In the genomic region with DNA sequence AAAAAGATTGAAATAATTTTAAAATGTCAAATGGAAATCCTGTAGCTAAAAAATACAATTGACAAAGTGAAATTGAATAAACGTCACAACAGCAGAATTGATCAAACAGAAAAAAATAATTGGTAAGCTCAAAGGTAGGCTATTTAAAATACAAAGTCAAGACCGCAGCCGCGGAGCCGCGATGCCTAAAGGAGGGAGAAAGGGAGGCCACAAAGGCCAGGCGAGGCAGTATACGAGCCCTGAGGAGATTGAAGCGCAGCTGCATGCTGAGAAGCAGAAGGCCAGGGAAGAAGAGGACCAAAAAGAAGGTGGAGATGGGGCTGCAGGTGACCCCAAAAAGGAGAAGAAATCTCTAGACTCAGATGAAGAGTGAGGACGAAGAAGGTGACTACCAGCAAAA, we compare ENCODE assay signal across 23 cellular contexts.
DNase-seq lines count a peak whose midpoint lies in the region; ATAC-seq, FAIRE-seq and TF ChIP-seq lines count a peak whose summit lies in the region.
"Had no signal": no experiment of that assay in that cellular context is flagged by ENCODE, and none has a peak within 500 bp of the region (broad histone marks: within the 10 kb centered on the region; RNA-seq: fewer than 3 reads in every experiment).

No MANE protein-coding gene starts in this region.

- POLR2A ChIA-PET in HepG2 (lab: Yijun Ruan, JAX), result no interaction called here

- H3K36me3 Mint-ChIP-seq in astrocyte (ENCODE audit: low read depth, unreplicated experiment) (peaks cover 2% of the 10 kb centered on the region), endothelial cell (ENCODE audit: low read depth, unreplicated experiment) (peaks cover 15% of the 10 kb centered on the region), nephron progenitor cell (ENCODE audit: low read depth) (no peaks in the 10 kb centered on the region)
- no peaks in the 10 kb centered on the region for H3K36me3 Mint-ChIP-seq in activated naive CD4-positive, alpha-beta T cell treated with anti-CD3 and anti-CD28 coated beads for 36 hours (ENCODE audit: low read depth)
- H3K36me3 Mint-ChIP-seq: CD8-positive, alpha-beta T cell had no signal

- WGBS in spleen, 5 donors, result 86 to 93% (median 90%) methylated on average over 10 of the region's 10 CpGs
- WGBS in HepG2 (ENCODE audit: low lambda C conversion rate), result 52% methylated on average over 10 of the region's 10 CpGs

- H3K4me3 ChIP-seq in astrocyte (ENCODE audit: insufficient read depth, low read depth, low read length) (no peak overlapping the region), spleen (no peak overlapping the region), HepG2 (replicated peaks in 1 of 3; ENCODE audit: insufficient read depth in 1 of 3, low read depth in 2 of 3, low read length in 3 of 3) (no peak overlapping the region)
- H3K4me3 ChIP-seq: A549; BLaER1 treated with 17β-estradiol and CSF1 and Interleukin-3, amounts not matched to agents 10 nM and 100 nM had no signal

- H3K4me3 Mint-ChIP-seq in astrocyte (ENCODE audit: unreplicated experiment) (no peak overlapping the region), endothelial cell (ENCODE audit: unreplicated experiment) (peak overlapping the region; percentile 7), nephron progenitor cell (no peak overlapping the region)
- no peak overlapping the region for H3K4me3 Mint-ChIP-seq in activated naive CD4-positive, alpha-beta T cell treated with anti-CD3 and anti-CD28 coated beads for 36 hours
- H3K4me3 Mint-ChIP-seq: B cell; CD4-positive, alpha-beta T cell; CD8-positive, alpha-beta T cell had no signal

- no peak for TF ChIP-seq CTCF in astrocyte (IDR thresholded peaks at IDR 0.05; ENCODE audit: insufficient read depth, low read depth, low read length)
- TF ChIP-seq CTCF in endothelial cell (IDR thresholded peaks at IDR 0.05; ENCODE audit: unreplicated experiment), result no peak
- no peak for TF ChIP-seq CTCF in nephron progenitor cell (IDR thresholded peaks at IDR 0.05)
- no peak for TF ChIP-seq CTCF in spleen (IDR thresholded peaks at IDR 0.05 in 8 of 11, conservative IDR thresholded peaks at IDR 0.05 in 3 of 11)
- no peak for TF ChIP-seq CTCF in HepG2 (CRISPR knock-in tag; IDR thresholded peaks at IDR 0.05)

- H4K20me1 ChIP-seq in astrocyte (ENCODE audit: insufficient read depth, low read length), result no peaks in the 10 kb centered on the region
- H4K20me1 ChIP-seq in HepG2 (ENCODE audit: insufficient read depth, low read length), result no peaks in the 10 kb centered on the region
- H4K20me1 ChIP-seq: BLaER1 treated with 17β-estradiol and CSF1 and Interleukin-3, amounts not matched to agents 10 nM and 100 nM had no signal

- H3K27ac ChIP-seq in astrocyte (ENCODE audit: low read depth, low read length), result no peak overlapping the region
- no peak overlapping the region for H3K27ac ChIP-seq in spleen
- H3K27ac ChIP-seq in HepG2 (ENCODE audit: extremely low read length, insufficient read depth, low read length), result no peak overlapping the region
- H3K27ac ChIP-seq: 22Rv1; A549; BLaER1 treated with 17β-estradiol and CSF1 and Interleukin-3, amounts not matched to agents 10 nM and 100 nM; C4-2B had no signal

- BruUV-seq in HepG2 (replicated peaks; lab: Mats Ljungman, UMichigan), result no TSS peak

- in situ Hi-C loops in HepG2 (cut with HindIII; ENCODE audit: extremely low pct_ligation_motif_present, low pct_unique_long_range_greater_than_20kb), result no loop called here

- H3K4me1 ChIP-seq in astrocyte (ENCODE audit: insufficient read depth, low read length), result no peaks in the 10 kb centered on the region
- no peaks in the 10 kb centered on the region for H3K4me1 ChIP-seq in spleen
- no peaks in the 10 kb centered on the region for H3K4me1 ChIP-seq in HepG2 (ENCODE audit: insufficient read depth, low read length)
- H3K4me1 ChIP-seq: A549; BLaER1 treated with 17β-estradiol and CSF1 and Interleukin-3, amounts not matched to agents 10 nM and 100 nM; Caco-2 had no signal

- DNase-seq in astrocyte (ENCODE audit: low read depth), result no peak
- no peak for DNase-seq in endothelial cell (ENCODE audit: low spot score)
- DNase-seq in nephron progenitor cell, result no peak
- DNase-seq in spleen, result peak; percentile 48
- no peak for DNase-seq in HepG2 (ENCODE audit: low spot score)
- DNase-seq in activated naive CD4-positive, alpha-beta T cell treated with anti-CD3 and anti-CD28 coated beads for 36 hours, result no peak
- DNase-seq in activated T-cell treated with anti-CD3 and anti-CD28 coated beads for 4 hours, result no peak
- DNase-seq: AML-193; Caco-2; Calu3; CD4-positive, alpha-beta T cell; CD8-positive, alpha-beta T cell; DMS79 treated with DMSO at 0.1 percent for 48 hours; GF-D8 had no signal

- no peaks in the 10 kb centered on the region for H3K36me3 ChIP-seq in astrocyte (ENCODE audit: insufficient read depth, low read length)
- H3K36me3 ChIP-seq in spleen, result no peaks in the 10 kb centered on the region
- no peaks in the 10 kb centered on the region for H3K36me3 ChIP-seq in HepG2 (replicated peaks in 1 of 2; ENCODE audit: control insufficient read depth in 1 of 2, insufficient read depth in 2 of 2, low read length in 2 of 2)
- H3K36me3 ChIP-seq: BLaER1 treated with 17β-estradiol and CSF1 and Interleukin-3, amounts not matched to agents 10 nM and 100 nM had no signal

- H3K27me3 Mint-ChIP-seq in astrocyte (ENCODE audit: low read depth, unreplicated experiment), result no peaks in the 10 kb centered on the region
- peaks cover 4% of the 10 kb centered on the region for H3K27me3 Mint-ChIP-seq in endothelial cell (ENCODE audit: unreplicated experiment)
- H3K27me3 Mint-ChIP-seq in nephron progenitor cell (ENCODE audit: low read depth, poor library complexity), result peaks cover 5% of the 10 kb centered on the region
- no peaks in the 10 kb centered on the region for H3K27me3 Mint-ChIP-seq in activated naive CD4-positive, alpha-beta T cell treated with anti-CD3 and anti-CD28 coated beads for 36 hours (ENCODE audit: low read depth)
- H3K27me3 Mint-ChIP-seq: B cell; CD4-positive, alpha-beta T cell had no signal

- intact Hi-C loops in spleen (cut with DNase I; ENCODE audit: low total_unique reads) (no loop called here), HepG2 (cut with micrococcal nuclease; ENCODE audit: unreplicated experiment) (no loop called here)
- intact Hi-C loops in activated naive CD4-positive, alpha-beta T cell treated with anti-CD3 and anti-CD28 coated beads for 36 hours (cut with micrococcal nuclease), result no loop called here

- H3K9me3 Mint-ChIP-seq in astrocyte (ENCODE audit: unreplicated experiment) (peaks cover 4% of the 10 kb centered on the region), endothelial cell (ENCODE audit: unreplicated experiment) (peaks cover 5% of the 10 kb centered on the region), nephron progenitor cell (peaks cover 19% of the 10 kb centered on the region)
- H3K9me3 Mint-ChIP-seq in activated naive CD4-positive, alpha-beta T cell treated with anti-CD3 and anti-CD28 coated beads for 36 hours, result peaks cover 20% of the 10 kb centered on the region

- H3K27ac Mint-ChIP-seq in astrocyte (ENCODE audit: unreplicated experiment) (peak overlapping the region; percentile 54), endothelial cell (ENCODE audit: unreplicated experiment) (no peak overlapping the region), nephron progenitor cell (peak overlapping the region; percentile 87)
- H3K27ac Mint-ChIP-seq in activated naive CD4-positive, alpha-beta T cell treated with anti-CD3 and anti-CD28 coated beads for 36 hours, result no peak overlapping the region
- H3K27ac Mint-ChIP-seq: B cell; CD4-positive, alpha-beta T cell had no signal

- no peak for TF ChIP-seq RAD21 in HepG2 (CRISPR knock-in tag; IDR thresholded peaks at IDR 0.05)

- CTCF ChIA-PET in HepG2 (lab: Yijun Ruan, JAX; ENCODE audit: low intra/inter-chr PET ratio, low total read pairs), result no interaction called here
- CTCF ChIA-PET in activated naive CD4-positive, alpha-beta T cell treated with anti-CD3 and anti-CD28 coated beads for 36 hours (lab: Charles Lee), result no interaction called here

- H3K4me1 Mint-ChIP-seq in astrocyte (ENCODE audit: low read depth, unreplicated experiment), result no peaks in the 10 kb centered on the region
- H3K4me1 Mint-ChIP-seq in endothelial cell (ENCODE audit: unreplicated experiment), result peaks cover 5% of the 10 kb centered on the region
- H3K4me1 Mint-ChIP-seq in nephron progenitor cell, result no peaks in the 10 kb centered on the region
- no peaks in the 10 kb centered on the region for H3K4me1 Mint-ChIP-seq in activated naive CD4-positive, alpha-beta T cell treated with anti-CD3 and anti-CD28 coated beads for 36 hours (ENCODE audit: low read depth)
- H3K4me1 Mint-ChIP-seq: B cell had no signal

- TF ChIP-seq POLR2A in spleen (IDR thresholded peaks at IDR 0.05), result no peak
- TF ChIP-seq POLR2A in HepG2 (IDR thresholded peaks at IDR 0.05; ENCODE audit: insufficient read depth in 1 of 2, low read depth in 2 of 2, low read length in 2 of 2), result no peak

- FAIRE-seq in astrocyte (lab: Jason Lieb, UNC) (no peak), HepG2 (lab: Jason Lieb, UNC) (no peak)
- FAIRE-seq: A549, D721Med, G401.6, GM12891, GM19239 had no signal

- H3K27me3 ChIP-seq in astrocyte (ENCODE audit: insufficient read depth, low read length) (no peaks in the 10 kb centered on the region), spleen (replicated peaks in 1 of 7) (no peaks in the 10 kb centered on the region), HepG2 (ENCODE audit: control insufficient read depth in 1 of 2, insufficient read depth in 2 of 2, low read length in 2 of 2) (no peaks in the 10 kb centered on the region)

- H3K79me2 ChIP-seq in astrocyte (ENCODE audit: insufficient read depth, low read length), result no peaks in the 10 kb centered on the region
- no peaks in the 10 kb centered on the region for H3K79me2 ChIP-seq in HepG2 (ENCODE audit: insufficient read depth, low read length)

- H3K4me2 ChIP-seq in astrocyte (ENCODE audit: low read length), result no peak overlapping the region
- H3K4me2 ChIP-seq in HepG2 (ENCODE audit: low read depth, low read length), result no peak overlapping the region
- H3K4me2 ChIP-seq: A549; BLaER1 treated with 17β-estradiol and CSF1 and Interleukin-3, amounts not matched to agents 10 nM and 100 nM had no signal

- peaks cover 3% of the 10 kb centered on the region for H3K9me3 ChIP-seq in astrocyte (ENCODE audit: insufficient read depth, low read depth, low read length)
- peaks cover 0 to 51% (median 18%) of the 10 kb centered on the region in 8 donors for H3K9me3 ChIP-seq in spleen
- peaks cover 11% of the 10 kb centered on the region for H3K9me3 ChIP-seq in HepG2 (ENCODE audit: low read length)
- H3K9me3 ChIP-seq: A549, Caco-2 had no signal

- ATAC-seq in HepG2, result no peak
- ATAC-seq: A549; CD8-positive, alpha-beta T cell had no signal

- H2AFZ ChIP-seq in astrocyte (ENCODE audit: low read depth, low read length) (no peak overlapping the region), HepG2 (ENCODE audit: low read length) (no peak overlapping the region)

- H3K9ac ChIP-seq in astrocyte (ENCODE audit: low read length) (no peak overlapping the region), HepG2 (ENCODE audit: insufficient read depth, low read depth, low read length) (no peak overlapping the region)
- H3K9ac ChIP-seq: BLaER1 treated with 17β-estradiol and CSF1 and Interleukin-3, amounts not matched to agents 10 nM and 100 nM had no signal

- TF ChIP-seq EP300 in HepG2 (IDR thresholded peaks at IDR 0.05; ENCODE audit: low read depth in 2 of 2, low read length in 2 of 2), result no peak
- no peak for TF ChIP-seq EP300 in HepG2 (CRISPR knock-in tag; IDR thresholded peaks at IDR 0.05; ENCODE audit: borderline replicate concordance)

TF ChIP-seq in HepG2, 621 proteins besides CTCF, POLR2A, EP300 and RAD21:
- no peak for TF ChIP-seq NFE2L2 (IDR thresholded peaks at IDR 0.05; ENCODE audit: low read length)

Comparison
In these comparisons a context has a peak if more than half of its experiments do, and no peak if none do; other contexts are left out.
1. H3K27ac Mint-ChIP-seq: peak in astrocyte (single experiment) and nephron progenitor cell (single experiment); none in endothelial cell (single experiment) and activated naive CD4-positive, alpha-beta T cell treated with anti-CD3 and anti-CD28 coated beads for 36 hours (single experiment).